In the genomic region with DNA sequence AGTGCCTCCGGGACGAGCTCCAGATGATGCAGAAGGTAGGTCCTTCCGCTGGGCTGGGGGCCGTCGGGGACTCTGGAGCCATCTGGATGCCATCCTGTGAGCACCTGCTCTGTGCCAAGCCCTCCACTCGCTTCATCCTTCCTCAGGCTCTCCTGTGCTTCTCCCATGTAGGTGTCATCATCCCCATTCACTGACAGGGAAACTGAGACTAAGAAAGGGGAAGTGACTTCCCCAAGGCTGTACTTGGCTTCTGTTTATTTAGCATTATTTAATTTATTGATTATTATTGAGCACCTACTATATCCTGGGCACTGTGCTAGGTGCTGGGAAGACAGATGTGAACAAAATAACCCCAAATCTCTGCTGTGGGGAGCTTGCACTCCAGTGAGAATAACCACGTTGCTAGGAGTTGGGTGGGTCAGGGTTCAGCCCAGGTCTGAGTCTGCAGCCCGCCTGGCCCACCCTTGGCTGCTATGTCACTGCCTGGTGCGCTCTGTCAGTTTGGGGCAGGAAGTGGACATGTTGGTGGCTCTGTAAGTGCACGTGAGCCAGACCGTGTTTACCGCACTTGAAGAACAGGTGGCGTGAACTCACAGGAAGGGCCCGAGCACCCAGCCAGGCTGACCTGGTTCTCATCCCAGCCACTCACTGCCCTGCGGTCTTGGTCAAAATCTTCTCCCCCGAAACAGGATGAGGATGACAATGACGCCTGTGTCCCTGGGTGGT, we compare ENCODE assay signal across 30 cellular contexts. TPM values are rescaled to one million over a fixed set of nuclear protein-coding genes. Genes with fewer than 3 reads are reported as not detected.
"Had no signal": no experiment of that assay in that cellular context is flagged by ENCODE, and none has a peak within 500 bp of the region (broad histone marks: within the 10 kb centered on the region; RNA-seq: fewer than 3 reads in every experiment).

No MANE protein-coding gene starts in this region.

- FAIRE-seq: kidney, urothelium cell line had no signal

- H2AFZ ChIP-seq: neural progenitor cell had no signal

- ATAC-seq: gastrocnemius medialis; left lobe of liver; psoas muscle; right cardiac atrium; stimulated activated memory B cell treated with anti-CD40 and anti-IgM and Interleukin-4, amounts not matched to agents 10 μg/mL and 1 μg/mL and 100 μg/mL, for 72 hours; stimulated activated naive CD8-positive, alpha-beta T cell treated with anti-CD3 and anti-CD28 coated beads, Interleukin-15, Interleukin-2, amounts not matched to agents 100 U/mL and 50 U/mL, for 24 hours had no signal

- H3K36me3 ChIP-seq: neural progenitor cell, ovary had no signal

- H3K4me3 ChIP-seq: colonic mucosa, gastrocnemius medialis, lung, neural progenitor cell, ovary, psoas muscle, skin epidermis, spleen, thoracic aorta, tibial nerve, upper lobe of left lung had no signal

- H3K27ac ChIP-seq: colonic mucosa, epithelial cell of prostate, gastrocnemius medialis, neural progenitor cell, ovary, psoas muscle, skin epidermis, thoracic aorta, tibial nerve, upper lobe of left lung had no signal

- H3K27me3 ChIP-seq: colonic mucosa, gastrocnemius medialis, neural progenitor cell, ovary, spleen, tibial nerve, upper lobe of left lung had no signal

- H3K9ac ChIP-seq: neural progenitor cell had no signal

- H3K4me2 ChIP-seq: neural progenitor cell had no signal

- DNase-seq: colonic mucosa; effector CD8-positive, alpha-beta T cell; endodermal cell; foreskin fibroblast; gastrocnemius medialis; head of caudate nucleus; nucleus accumbens; ovary; posterior cingulate gyrus; psoas muscle; spleen; stimulated activated CD4-positive, alpha-beta T cell treated with anti-CD3 and anti-CD28 coated beads, Interleukin-4, amount 100 ng/mL, for 4 hours; stimulated activated naive CD8-positive, alpha-beta T cell treated with anti-CD3 and anti-CD28 coated beads, Interleukin-15, Interleukin-2, amounts not matched to agents 100 U/mL and 50 U/mL, for 24 hours; substantia nigra; upper lobe of left lung had no signal

- H3K9me3 ChIP-seq: colonic mucosa, gastrocnemius medialis, ovary, psoas muscle, spleen, thoracic aorta, tibial nerve, upper lobe of left lung had no signal

- H3K4me1 ChIP-seq: colonic mucosa, neural progenitor cell had no signal

RNA-seq across cellular contexts. Expression of a gene that starts 51.3 kb away (rescaled TPM):
- total RNA-seq: gastrocnemius medialis, glomerular endothelial cell, kidney, liver, lung, mononuclear cell, ovary, renal cortical epithelial cell, right cardiac atrium, spleen, thoracic aorta, tibial nerve, upper lobe of left lung had no signal
- polyA plus RNA-seq: liver, lung, ovary, right cardiac atrium, spleen had no signal
